ENCODE assay signal across 8 cellular contexts in genomic region chr5:129771058-129771838, GRCh38. TPM values are rescaled to one million over a fixed set of nuclear protein-coding genes. Genes with fewer than 3 reads are reported as not detected.
DNase-seq lines count a peak whose midpoint lies in the region; ATAC-seq and TF ChIP-seq lines count a peak whose summit lies in the region.

No MANE protein-coding gene starts in this region.

- intact Hi-C loops in Right ventricle myocardium inferior (cut with DNase I) = loop anchor here (2.0 to 5.0 kb wide), 2 partner anchors 82 to 1341 kb away; no protein-coding TSS in a partner anchor
- intact Hi-C loops in cardiac septum (cut with DNase I) = loop anchor here (5.0 kb wide), 2 partner anchors 81 to 1341 kb away; no protein-coding TSS in a partner anchor

- H3K4me3 ChIP-seq in HEK293 (ENCODE audit: low read depth, low read length) (no peak overlapping the region), coronary artery (no peak overlapping the region), lung (no peak overlapping the region)

- POLR2A ChIA-PET in HEK293 (lab: Yijun Ruan, JAX) = interaction anchor here (1.1 kb wide), 1 partner anchor 82 kb away, joined by 4 read pairs; no protein-coding TSS in a partner anchor

- DNase-seq in Right ventricle myocardium inferior (ENCODE audit: missing footprints) (no peak), cardiac septum (ENCODE audit: low spot score) (no peak), NAMALWA (ENCODE audit: low spot score) (peak; percentile 78), UCSD-AML1 (lab: John Stamatoyannopoulos, UW; ENCODE audit: unreplicated experiment) (peak; percentile 17), coronary artery (ENCODE audit: low spot score) (no peak), lung (ENCODE audit: low spot score) (peak; percentile 59)
- peak; percentile 9 for DNase-seq in stimulated activated naive CD4-positive, alpha-beta T cell treated with Interleukin-2 at 50 U/mL for 16 hours (lab: John Stamatoyannopoulos, UW)

- TF ChIP-seq CTCF in HEK293 (tag by site-specific recombination; IDR thresholded peaks at IDR 0.05) (peak; percentile 51; the same call in 1 of the 2 replicates), coronary artery (IDR thresholded peaks at IDR 0.05) (peak; percentile 63), lung (IDR thresholded peaks at IDR 0.05; ENCODE audit: control extremely low read depth, extremely low read depth) (peak; percentile 55)

- 39 to 46% methylated on average over 9 of the region's 9 CpGs for WGBS in lung, 2 donors

- H3K4me1 ChIP-seq in HEK293 (ENCODE audit: control insufficient read depth, insufficient read depth, low read length) (no peaks in the 10 kb centered on the region), lung (ENCODE audit: control insufficient read depth in 2 of 2, insufficient read depth in 2 of 2, low read length in 2 of 2) (no peaks in the 10 kb centered on the region)

- H3K9me3 ChIP-seq in HEK293 (ENCODE audit: control insufficient read depth, insufficient read depth, low read depth, low read length) = no peaks in the 10 kb centered on the region
- no peaks in the 10 kb centered on the region for H3K9me3 ChIP-seq in lung (ENCODE audit: control insufficient read depth in 2 of 2, insufficient read depth in 1 of 2, low read length in 1 of 2)

- no peaks in the 10 kb centered on the region for H3K36me3 ChIP-seq in HEK293 (ENCODE audit: control insufficient read depth in 2 of 2, insufficient read depth in 1 of 2, low read length in 2 of 2)
- no peaks in the 10 kb centered on the region for H3K36me3 ChIP-seq in lung (ENCODE audit: control insufficient read depth in 2 of 2, insufficient read depth in 2 of 2, low read length in 2 of 2)

- no peaks in the 10 kb centered on the region for H3K27me3 ChIP-seq in lung (ENCODE audit: control insufficient read depth, insufficient read depth)

- no peak overlapping the region for H3K27ac ChIP-seq in HEK293 (ENCODE audit: extremely low read depth, low read depth, low read length)
- H3K27ac ChIP-seq in coronary artery = no peak overlapping the region
- no peak overlapping the region for H3K27ac ChIP-seq in lung (ENCODE audit: low read depth in 1 of 2, low read length in 1 of 2)

- peak; percentile 57 for ATAC-seq in Right ventricle myocardium inferior
- peak; percentile 75 for ATAC-seq in lung (ENCODE audit: insufficient read depth, low FRiP score)

- CTCF ChIA-PET in HEK293 (lab: Yijun Ruan, JAX) = interaction anchor here (0.6 to 9.3 kb wide), 34 partner anchors 10 to 1611 kb away, joined by 3 to 256 read pairs (median 3); partner anchors contain the start of gene MINAR2

TF ChIP-seq in HEK293, 187 proteins besides CTCF, POLR2A, EP300 and RAD21 (continues in another document):
- TF ChIP-seq KLF10 (tag by site-specific recombination; IDR thresholded peaks at IDR 0.05) (no peak), OVOL3 (tag by site-specific recombination; IDR thresholded peaks at IDR 0.05) (no peak), ZNF701 (tag by site-specific recombination; IDR thresholded peaks at IDR 0.05) (no peak), ZNF629 (tag by site-specific recombination; IDR thresholded peaks at IDR 0.05) (no peak), ZNF2 (tag by site-specific recombination; IDR thresholded peaks at IDR 0.05) (peak; percentile 47; the same call in 1 of the 2 replicates), ATF2 (tag by site-specific recombination; IDR thresholded peaks at IDR 0.05; ENCODE audit: low read depth) (no peak), ZBTB1 (tag by site-specific recombination; IDR thresholded peaks at IDR 0.05) (no peak), ZNF747 (tag by site-specific recombination; IDR thresholded peaks at IDR 0.05) (no peak), KLF9 (tag by site-specific recombination; IDR thresholded peaks at IDR 0.05; ENCODE audit: low read depth) (no peak), ZNF837 (tag by site-specific recombination; IDR thresholded peaks at IDR 0.05) (no peak), ZNF354C (tag by site-specific recombination; IDR thresholded peaks at IDR 0.05; ENCODE audit: borderline replicate concordance, low read depth) (no peak), ZBTB17 (tag by site-specific recombination; IDR thresholded peaks at IDR 0.05) (no peak), ZBTB49 (tag by site-specific recombination; IDR thresholded peaks at IDR 0.05; ENCODE audit: low read depth) (no peak), ZNF449 (tag by site-specific recombination; IDR thresholded peaks at IDR 0.05) (no peak), ZNF394 (tag by site-specific recombination; IDR thresholded peaks at IDR 0.05; ENCODE audit: borderline replicate concordance) (no peak), ZNF660 (tag by site-specific recombination; IDR thresholded peaks at IDR 0.05) (peak; percentile 29; the same call in 1 of the 2 replicates), ZNF19 (tag by site-specific recombination; IDR thresholded peaks at IDR 0.05; ENCODE audit: low read depth) (no peak), ZNF280C (tag by site-specific recombination; IDR thresholded peaks at IDR 0.05) (no peak), ZNF645 (tag by site-specific recombination; IDR thresholded peaks at IDR 0.05) (no peak), ZNF302 (tag by site-specific recombination; IDR thresholded peaks at IDR 0.05; ENCODE audit: low read depth) (no peak)

RNA-seq across cellular contexts. Expression of gene MINAR2, which starts 23.4 kb away (rescaled TPM):
- total RNA-seq in Right ventricle myocardium inferior (not detected), cardiac septum (not detected), lung (under 1 TPM in 1 of 2 donors, not detected in 1; 0.09 TPM)
- polyA plus RNA-seq in lung = not detected

Comparison
In these comparisons a context has a peak if more than half of its experiments do, and no peak if none do; other contexts are left out.
1. DNase-seq: peak in NAMALWA (single experiment), UCSD-AML1 (single experiment), lung (single experiment) and stimulated activated naive CD4-positive, alpha-beta T cell treated with Interleukin-2 at 50 U/mL for 16 hours (single experiment); none in Right ventricle myocardium inferior (single experiment), cardiac septum (single experiment) and coronary artery (single experiment).
2. Peak in every context shown above with its lines, with median percentiles within 50 percentile points of each other: CTCF ChIP-seq.